In the genomic region with DNA sequence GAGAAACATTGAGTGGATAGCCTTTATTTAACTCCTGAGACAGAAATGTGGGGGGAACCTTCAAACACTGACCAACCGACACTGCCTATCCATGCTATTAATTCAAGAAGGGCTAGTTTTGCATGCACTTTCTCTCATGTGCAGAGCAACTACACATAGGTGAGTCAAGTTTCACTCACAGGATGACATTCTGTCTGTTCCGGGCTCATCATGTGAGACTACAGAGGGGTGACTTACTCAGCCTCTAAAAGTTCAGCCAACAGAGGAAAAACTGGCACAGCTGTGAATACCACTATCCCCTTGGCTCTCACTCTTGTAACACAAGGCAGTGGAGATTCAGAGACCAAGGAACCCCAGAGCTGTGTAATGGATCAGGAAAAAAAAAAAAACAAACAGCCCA, we compare ENCODE assay signal across 10 cellular contexts. TPM values are rescaled to one million over a fixed set of nuclear protein-coding genes. Genes with fewer than 3 reads are reported as not detected.
DNase-seq lines count a peak whose midpoint lies in the region; ATAC-seq and TF ChIP-seq lines count a peak whose summit lies in the region.
"Had no signal": no experiment of that assay in that cellular context is flagged by ENCODE, and none has a peak within 500 bp of the region (broad histone marks: within the 10 kb centered on the region; RNA-seq: fewer than 3 reads in every experiment).

No MANE protein-coding gene starts in this region.

- DNase-seq in adipocyte (ENCODE audit: low read depth) (peak; percentile 4), nephron progenitor cell (no peak), HT-29 (ENCODE audit: low spot score) (no peak), GM19240 (ENCODE audit: insufficient read length, low spot score) (no peak), NAMALWA (ENCODE audit: low spot score) (no peak)
- no peak for DNase-seq in activated T-helper 1 cell treated with anti-CD3 and anti-CD28 coated beads, Interleukin-12 subunit alpha, Interleukin-12 subunit beta, Interleukin-2, Interleukin-4 antibody, amounts not matched to agents 30 ng/mL and 10 ng/mL and 1 ng/mL, durations not matched to agents 14 hours and 24 hours and 36 hours (ENCODE audit: low spot score)
- DNase-seq: NK-92 treated with Interleukin-12 subunit alpha and Interleukin-12 subunit beta, amount 100 ng/mL, for 24 hours had no signal

- H3K27me3 Mint-ChIP-seq in nephron progenitor cell (ENCODE audit: low read depth, poor library complexity) = peaks cover 13% of the 10 kb centered on the region
- peaks cover 8% of the 10 kb centered on the region for H3K27me3 Mint-ChIP-seq in activated T-helper 1 cell treated with anti-CD3 and anti-CD28 coated beads, Interleukin-12 subunit alpha, Interleukin-12 subunit beta, Interleukin-2, Interleukin-4 antibody, amounts not matched to agents 30 ng/mL and 10 ng/mL and 1 ng/mL, durations not matched to agents 14 hours and 24 hours and 36 hours (ENCODE audit: insufficient read depth)

- H3K9me3 Mint-ChIP-seq in nephron progenitor cell = no peaks in the 10 kb centered on the region
- no peaks in the 10 kb centered on the region for H3K9me3 Mint-ChIP-seq in activated T-helper 1 cell treated with anti-CD3 and anti-CD28 coated beads, Interleukin-12 subunit alpha, Interleukin-12 subunit beta, Interleukin-2, Interleukin-4 antibody, amounts not matched to agents 30 ng/mL and 10 ng/mL and 1 ng/mL, durations not matched to agents 14 hours and 24 hours and 36 hours
- H3K9me3 Mint-ChIP-seq: mesothelial cell of epicardium had no signal

- H3K27ac Mint-ChIP-seq in nephron progenitor cell = peak overlapping the region; percentile 72
- no peak overlapping the region for H3K27ac Mint-ChIP-seq in activated T-helper 1 cell treated with anti-CD3 and anti-CD28 coated beads, Interleukin-12 subunit alpha, Interleukin-12 subunit beta, Interleukin-2, Interleukin-4 antibody, amounts not matched to agents 30 ng/mL and 10 ng/mL and 1 ng/mL, durations not matched to agents 14 hours and 24 hours and 36 hours
- H3K27ac Mint-ChIP-seq: mesothelial cell of epicardium had no signal

- H3K4me1 Mint-ChIP-seq in nephron progenitor cell = peaks cover 41% of the 10 kb centered on the region
- H3K4me1 Mint-ChIP-seq in activated T-helper 1 cell treated with anti-CD3 and anti-CD28 coated beads, Interleukin-12 subunit alpha, Interleukin-12 subunit beta, Interleukin-2, Interleukin-4 antibody, amounts not matched to agents 30 ng/mL and 10 ng/mL and 1 ng/mL, durations not matched to agents 14 hours and 24 hours and 36 hours (ENCODE audit: low read depth) = no peaks in the 10 kb centered on the region

- H3K4me3 ChIP-seq in adipocyte (ENCODE audit: low read length) = no peak overlapping the region

- ATAC-seq in GM18909 (IDR thresholded peaks at IDR 0.05; ENCODE audit: poor library complexity, unreplicated experiment) (peak; percentile 51), HG02884 (IDR thresholded peaks at IDR 0.05; ENCODE audit: unreplicated experiment) (peak; percentile 64)

- no peaks in the 10 kb centered on the region for H3K9me3 ChIP-seq in adipocyte (ENCODE audit: control insufficient read depth, low read length)

- no peak overlapping the region for H3K4me3 Mint-ChIP-seq in nephron progenitor cell
- no peak overlapping the region for H3K4me3 Mint-ChIP-seq in activated T-helper 1 cell treated with anti-CD3 and anti-CD28 coated beads, Interleukin-12 subunit alpha, Interleukin-12 subunit beta, Interleukin-2, Interleukin-4 antibody, amounts not matched to agents 30 ng/mL and 10 ng/mL and 1 ng/mL, durations not matched to agents 14 hours and 24 hours and 36 hours
- H3K4me3 Mint-ChIP-seq: mesothelial cell of epicardium had no signal

- H3K4me1 ChIP-seq in adipocyte (ENCODE audit: control insufficient read depth, insufficient read depth, low read length) = peaks cover 44% of the 10 kb centered on the region

- no peaks in the 10 kb centered on the region for H3K27me3 ChIP-seq in adipocyte (replicated peaks; ENCODE audit: control insufficient read depth, insufficient read depth, low read length)

- no peaks in the 10 kb centered on the region for H3K36me3 ChIP-seq in adipocyte (ENCODE audit: control insufficient read depth, insufficient read depth, low read length, severe bottlenecking)

- intact Hi-C loops in activated T-helper 1 cell treated with anti-CD3 and anti-CD28 coated beads, Interleukin-12 subunit alpha, Interleukin-12 subunit beta, Interleukin-2, Interleukin-4 antibody, amounts not matched to agents 30 ng/mL and 10 ng/mL and 1 ng/mL, durations not matched to agents 14 hours and 24 hours and 36 hours (cut with micrococcal nuclease) = no loop called here

- TF ChIP-seq CTCF in nephron progenitor cell (IDR thresholded peaks at IDR 0.05) = no peak

- H3K9ac ChIP-seq in adipocyte (ENCODE audit: low read length) = no peak overlapping the region

- no peaks in the 10 kb centered on the region for H3K36me3 Mint-ChIP-seq in nephron progenitor cell (ENCODE audit: low read depth)
- no peaks in the 10 kb centered on the region for H3K36me3 Mint-ChIP-seq in activated T-helper 1 cell treated with anti-CD3 and anti-CD28 coated beads, Interleukin-12 subunit alpha, Interleukin-12 subunit beta, Interleukin-2, Interleukin-4 antibody, amounts not matched to agents 30 ng/mL and 10 ng/mL and 1 ng/mL, durations not matched to agents 14 hours and 24 hours and 36 hours (ENCODE audit: low read depth)
- H3K36me3 Mint-ChIP-seq: mesothelial cell of epicardium had no signal

RNA-seq across cellular contexts. Expression of a gene that starts 13.3 kb away (rescaled TPM):
- not detected in 2 replicates for total RNA-seq in HT-29 (2014; rRNA removed; shearing (Covaris generic))
- not detected in 2 replicates for total RNA-seq in activated T-helper 1 cell treated with anti-CD3 and anti-CD28 coated beads, Interleukin-12 subunit alpha, Interleukin-12 subunit beta, Interleukin-2, Interleukin-4 antibody, amounts not matched to agents 30 ng/mL and 10 ng/mL and 1 ng/mL, durations not matched to agents 14 hours and 24 hours and 36 hours

RNA-seq across cellular contexts. Expression of a gene that starts 52.9 kb away (rescaled TPM):
- 31.4 and 42.0 TPM in 2 replicates for total RNA-seq in HT-29 (2014; rRNA removed; shearing (Covaris generic))
- total RNA-seq in activated T-helper 1 cell treated with anti-CD3 and anti-CD28 coated beads, Interleukin-12 subunit alpha, Interleukin-12 subunit beta, Interleukin-2, Interleukin-4 antibody, amounts not matched to agents 30 ng/mL and 10 ng/mL and 1 ng/mL, durations not matched to agents 14 hours and 24 hours and 36 hours = 29.8 and 36.1 TPM in 2 replicates
